ENCODE assay signal across 7 cellular contexts in the genomic region with DNA sequence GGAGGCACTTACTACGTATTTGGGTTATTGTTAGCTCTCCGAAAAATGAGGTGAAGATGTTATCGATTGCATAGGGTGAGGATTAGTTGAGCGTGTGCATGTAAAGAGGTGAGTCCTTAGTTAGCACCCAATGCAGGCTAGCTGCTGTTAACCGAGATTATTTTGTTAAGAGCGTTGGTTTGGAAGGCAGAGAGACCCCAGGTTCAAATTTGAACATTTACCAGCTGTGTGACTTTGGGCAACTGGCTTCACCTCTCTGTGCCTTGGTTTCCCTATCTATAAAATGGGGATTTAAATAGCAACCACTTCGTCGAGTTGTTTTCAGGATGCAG. TPM values are rescaled to one million over a fixed set of nuclear protein-coding genes. Genes with fewer than 3 reads are reported as not detected.
DNase-seq lines count a peak whose midpoint lies in the region; ATAC-seq and TF ChIP-seq lines count a peak whose summit lies in the region.

No MANE protein-coding gene starts in this region.

- peaks cover 29% of the 10 kb centered on the region for H3K79me2 ChIP-seq in smooth muscle cell (ENCODE audit: low read depth)

- DNase-seq in HFF-Myc (ENCODE audit: extremely low read depth, low read depth), result no peak
- DNase-seq in SK-N-MC (ENCODE audit: low read depth, low spot score), result no peak
- DNase-seq in glutamatergic neuron, result no peak
- DNase-seq in smooth muscle cell (lab: John Stamatoyannopoulos, UW; ENCODE audit: unreplicated experiment), result no peak
- no peak for DNase-seq in EL
- DNase-seq in NCI-H1436 (lab: John Stamatoyannopoulos, UW), result no peak

- no peaks in the 10 kb centered on the region for H3K27me3 ChIP-seq in smooth muscle cell (ENCODE audit: low read depth)

- peaks cover 5% of the 10 kb centered on the region for H3K27me3 Mint-ChIP-seq in glutamatergic neuron (ENCODE audit: unreplicated experiment)

- H3K9ac ChIP-seq in SK-N-MC (ENCODE audit: insufficient read length), result peak overlapping the region; percentile 83
- peak overlapping the region; percentile 74 for H3K9ac ChIP-seq in smooth muscle cell (ENCODE audit: low read depth)

- TF ChIP-seq CTCF in HFF-Myc (IDR thresholded peaks at IDR 0.05; ENCODE audit: low read depth, low read length, missing control alignments), result no peak
- no peak for TF ChIP-seq CTCF in glutamatergic neuron (IDR thresholded peaks at IDR 0.05; ENCODE audit: partially characterized antibody, unreplicated experiment)
- no peak for TF ChIP-seq CTCF in smooth muscle cell (IDR thresholded peaks at IDR 0.05; ENCODE audit: borderline replicate concordance, insufficient read depth, poor library complexity, severe bottlenecking)

- no peaks in the 10 kb centered on the region for H3F3A ChIP-seq in smooth muscle cell (ENCODE audit: low read depth)

- H3K27ac ChIP-seq in SK-N-MC (no peak overlapping the region), smooth muscle cell (ENCODE audit: low read depth) (no peak overlapping the region)

- H3K9me3 Mint-ChIP-seq in glutamatergic neuron (ENCODE audit: unreplicated experiment), result peaks cover 7% of the 10 kb centered on the region

- H3K9me3 ChIP-seq in SK-N-MC (ENCODE audit: low read depth, low read length), result no peaks in the 10 kb centered on the region
- H3K9me3 ChIP-seq in smooth muscle cell (replicated peaks; ENCODE audit: low read depth), result no peaks in the 10 kb centered on the region

- whole genome bisulfite sequencing in smooth muscle cell (ENCODE audit: low lambda C conversion rate), result 15% methylated on average over 8 of the region's 8 CpGs

- peak overlapping the region; percentile 89 for H2AFZ ChIP-seq in smooth muscle cell (ENCODE audit: low read depth)

- H3K4me3 ChIP-seq in HFF-Myc (replicated peaks; ENCODE audit: low read depth, low read length) (peak overlapping the region; percentile 92), SK-N-MC (peak overlapping the region; percentile 94), smooth muscle cell (peak overlapping the region; percentile 89)

- H3K36me3 Mint-ChIP-seq in glutamatergic neuron (ENCODE audit: unreplicated experiment), result no peaks in the 10 kb centered on the region

- peak overlapping the region; percentile 98 for H3K4me2 ChIP-seq in smooth muscle cell

- ATAC-seq in HG03135 (IDR thresholded peaks at IDR 0.05; ENCODE audit: unreplicated experiment), result no peak

- H3K36me3 ChIP-seq in SK-N-MC (ENCODE audit: insufficient read depth, low read length) (no peaks in the 10 kb centered on the region), smooth muscle cell (ENCODE audit: low read depth) (no peaks in the 10 kb centered on the region)

- peak overlapping the region; percentile 62 for H3K27ac Mint-ChIP-seq in glutamatergic neuron (ENCODE audit: unreplicated experiment)

- H3K4me1 Mint-ChIP-seq in glutamatergic neuron (ENCODE audit: low read depth, unreplicated experiment), result peaks cover 34% of the 10 kb centered on the region

- peak overlapping the region; percentile 92 for H3K4me3 Mint-ChIP-seq in glutamatergic neuron (ENCODE audit: unreplicated experiment)

- no peaks in the 10 kb centered on the region for H3K4me1 ChIP-seq in smooth muscle cell (ENCODE audit: low read depth)

- peaks cover 8% of the 10 kb centered on the region for H4K20me1 ChIP-seq in smooth muscle cell (ENCODE audit: low read depth)

RNA-seq across cellular contexts. Expression of a gene that starts 0.7 kb away (rescaled TPM):
- total RNA-seq in glutamatergic neuron (ENCODE audit: unreplicated experiment), result 97.7 TPM
- total RNA-seq in smooth muscle cell, result 5.5 and 7.6 TPM in 2 replicates
- 6.5 and 7.0 TPM in 2 replicates for polyA plus RNA-seq in smooth muscle cell

RNA-seq across cellular contexts. Expression of a gene that starts 1.3 kb away (rescaled TPM):
- total RNA-seq in glutamatergic neuron (ENCODE audit: unreplicated experiment) (not detected), smooth muscle cell (not detected in 2 replicates)
- not detected in 2 replicates for polyA plus RNA-seq in smooth muscle cell

Comparison
In these comparisons a context has a peak if more than half of its experiments do, and no peak if none do; other contexts are left out.
1. RNA of a gene that starts 0.7 kb away (total RNA-seq): 97.7 TPM in glutamatergic neuron (single experiment); 5.5 to 7.6 TPM in smooth muscle cell; every median in the first group is over 10 times any median in the second.
2. Peak in every context shown above with its lines, with median percentiles within 50 percentile points of each other: H3K4me3 ChIP-seq.